ENCODE assay signal across 19 cellular contexts in the genomic region with DNA sequence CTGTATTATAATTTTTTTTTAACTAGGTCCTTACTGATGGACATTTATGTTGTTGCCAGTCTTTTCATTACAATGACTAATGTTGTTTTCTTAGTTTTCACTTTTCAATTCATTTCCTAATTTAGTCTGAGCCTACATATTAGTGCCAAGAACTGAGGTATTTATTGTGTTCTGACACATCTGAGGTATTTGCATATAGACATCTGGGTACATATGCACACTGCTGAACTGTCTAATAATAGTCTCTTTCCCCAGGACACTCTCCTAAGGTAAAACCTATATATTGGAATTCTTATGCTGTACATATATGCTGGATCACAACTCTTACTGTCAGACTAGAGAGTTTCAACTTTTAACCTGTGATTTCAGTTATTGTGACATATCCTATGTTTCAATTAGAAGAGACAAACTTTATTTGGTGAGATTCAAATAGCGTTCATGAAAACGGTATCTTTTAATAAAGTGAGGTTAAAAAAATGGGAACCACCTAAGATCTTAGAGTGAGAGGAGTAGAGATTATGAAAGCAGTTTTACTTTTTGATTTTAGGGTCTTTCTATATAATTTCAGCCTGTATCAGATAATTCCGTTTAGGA.
"Had no signal": no experiment of that assay in that cellular context is flagged by ENCODE, and none has a peak within 500 bp of the region (broad histone marks: within the 10 kb centered on the region; RNA-seq: fewer than 3 reads in every experiment).

No MANE protein-coding gene starts in this region.

- H3K27me3 ChIP-seq: brain microvascular endothelial cell, esophagus squamous epithelium, ovary, right lobe of liver, upper lobe of right lung had no signal

- H3K27ac Mint-ChIP-seq: activated CD4-positive, alpha-beta memory T cell treated with anti-CD3 and anti-CD28 coated beads, Interleukin-2, amount 10 ng/mL, durations not matched to agents 7 days and 5 days; activated CD8-positive, alpha-beta memory T cell treated with anti-CD3 and anti-CD28 coated beads, Interleukin-2, amount 10 ng/mL, durations not matched to agents 7 days and 5 days; activated T-helper 2 cell treated with anti-CD3 and anti-CD28 coated beads, Interferon-gamma antibody, Interleukin-2, Interleukin-4, amounts not matched to agents 10 μg/mL and 5 μg/mL and 100 μg/mL, durations not matched to agents 14 hours and 24 hours and 36 hours; naive thymus-derived CD4-positive, alpha-beta T cell; stimulated activated naive B cell treated with anti-CD40 and anti-IgM and Interleukin-4, amounts not matched to agents 10 μg/mL and 1 μg/mL and 100 μg/mL, for 72 hours had no signal

- H3K27me3 Mint-ChIP-seq: activated CD4-positive, alpha-beta memory T cell treated with anti-CD3 and anti-CD28 coated beads, Interleukin-2, amount 10 ng/mL, durations not matched to agents 7 days and 5 days; activated CD8-positive, alpha-beta memory T cell treated with anti-CD3 and anti-CD28 coated beads, Interleukin-2, amount 10 ng/mL, durations not matched to agents 7 days and 5 days; naive thymus-derived CD4-positive, alpha-beta T cell; stimulated activated naive B cell treated with anti-CD40 and anti-IgM and Interleukin-4, amounts not matched to agents 10 μg/mL and 1 μg/mL and 100 μg/mL, for 72 hours had no signal

- H3K27ac ChIP-seq: brain microvascular endothelial cell, esophagus squamous epithelium, ovary, right lobe of liver, thoracic aorta, upper lobe of right lung had no signal

- H3K36me3 Mint-ChIP-seq: activated CD8-positive, alpha-beta memory T cell treated with anti-CD3 and anti-CD28 coated beads, Interleukin-2, amount 10 ng/mL, durations not matched to agents 7 days and 5 days had no signal

- ATAC-seq: activated CD8-positive, alpha-beta memory T cell treated with anti-CD3 and anti-CD28 coated beads, Interleukin-2, amount 10 ng/mL, durations not matched to agents 7 days and 5 days; naive thymus-derived CD4-positive, alpha-beta T cell; right lobe of liver; stimulated activated naive B cell treated with anti-CD40 and anti-IgM and Interleukin-4, amounts not matched to agents 10 μg/mL and 1 μg/mL and 100 μg/mL, for 72 hours; upper lobe of right lung had no signal

- H3K36me3 ChIP-seq: brain microvascular endothelial cell, esophagus squamous epithelium, ovary, right lobe of liver, thoracic aorta, upper lobe of right lung had no signal

- H3K4me1 ChIP-seq: esophagus squamous epithelium, right lobe of liver, upper lobe of right lung had no signal

- H3K4me1 Mint-ChIP-seq: activated CD4-positive, alpha-beta memory T cell treated with anti-CD3 and anti-CD28 coated beads, Interleukin-2, amount 10 ng/mL, durations not matched to agents 7 days and 5 days; activated CD8-positive, alpha-beta memory T cell treated with anti-CD3 and anti-CD28 coated beads, Interleukin-2, amount 10 ng/mL, durations not matched to agents 7 days and 5 days had no signal

- H3K4me3 Mint-ChIP-seq: activated CD4-positive, alpha-beta memory T cell treated with anti-CD3 and anti-CD28 coated beads, Interleukin-2, amount 10 ng/mL, durations not matched to agents 7 days and 5 days; activated CD8-positive, alpha-beta memory T cell treated with anti-CD3 and anti-CD28 coated beads, Interleukin-2, amount 10 ng/mL, durations not matched to agents 7 days and 5 days; naive thymus-derived CD4-positive, alpha-beta T cell; stimulated activated naive B cell treated with anti-CD40 and anti-IgM and Interleukin-4, amounts not matched to agents 10 μg/mL and 1 μg/mL and 100 μg/mL, for 72 hours had no signal

- H3K9me3 ChIP-seq: esophagus squamous epithelium, ovary, right lobe of liver, thoracic aorta, upper lobe of right lung had no signal

- DNase-seq: activated CD4-positive, alpha-beta memory T cell treated with anti-CD3 and anti-CD28 coated beads, Interleukin-2, amount 10 ng/mL, durations not matched to agents 7 days and 5 days; activated CD4-positive, alpha-beta T cell treated with anti-CD3 and anti-CD28 coated beads for 4 hours; activated CD8-positive, alpha-beta memory T cell treated with anti-CD3 and anti-CD28 coated beads, Interleukin-2, amount 10 ng/mL, durations not matched to agents 7 days and 5 days; activated naive CD4-positive, alpha-beta T cell treated with Interleukin-2 at 50 U/mL for 16 hours; anterior cingulate cortex; brain microvascular endothelial cell; cortex of kidney; effector CD8-positive, alpha-beta T cell; esophagus squamous epithelium; mesenchymal stem cell; naive thymus-derived CD4-positive, alpha-beta T cell; ovary; right lobe of liver; stimulated activated CD4-positive, alpha-beta T cell treated with anti-CD3 and anti-CD28 coated beads, Interleukin-4, amount 100 ng/mL, for 24 hours; stimulated activated naive B cell treated with anti-CD40 and anti-IgM and Interleukin-4, amounts not matched to agents 10 μg/mL and 1 μg/mL and 100 μg/mL, for 72 hours; SW 1271; upper lobe of right lung had no signal

- H3K4me3 ChIP-seq: esophagus squamous epithelium, ovary, right lobe of liver, thoracic aorta, upper lobe of right lung had no signal

- H3K9me3 Mint-ChIP-seq: activated CD4-positive, alpha-beta memory T cell treated with anti-CD3 and anti-CD28 coated beads, Interleukin-2, amount 10 ng/mL, durations not matched to agents 7 days and 5 days; activated T-helper 2 cell treated with anti-CD3 and anti-CD28 coated beads, Interferon-gamma antibody, Interleukin-2, Interleukin-4, amounts not matched to agents 10 μg/mL and 5 μg/mL and 100 μg/mL, durations not matched to agents 14 hours and 24 hours and 36 hours; naive thymus-derived CD4-positive, alpha-beta T cell had no signal
